8 cellular contexts compared by ENCODE assay signal in genomic region chr1:230105754-230106625, GRCh38. TPM values are rescaled to one million over a fixed set of nuclear protein-coding genes. Genes with fewer than 3 reads are reported as not detected.
DNase-seq lines count a peak whose midpoint lies in the region; ATAC-seq lines count a peak whose summit lies in the region.

No MANE protein-coding gene starts in this region.

- peaks cover 2% of the 10 kb centered on the region for H3K36me3 Mint-ChIP-seq in activated T-helper 1 cell treated with anti-CD3 and anti-CD28 coated beads, Interleukin-12 subunit alpha, Interleukin-12 subunit beta, Interleukin-2, Interleukin-4 antibody, amounts not matched to agents 30 ng/mL and 10 ng/mL and 1 ng/mL, durations not matched to agents 14 hours and 24 hours and 36 hours (ENCODE audit: low read depth)

- peaks cover 1% of the 10 kb centered on the region for H3K27me3 Mint-ChIP-seq in activated T-helper 1 cell treated with anti-CD3 and anti-CD28 coated beads, Interleukin-12 subunit alpha, Interleukin-12 subunit beta, Interleukin-2, Interleukin-4 antibody, amounts not matched to agents 30 ng/mL and 10 ng/mL and 1 ng/mL, durations not matched to agents 14 hours and 24 hours and 36 hours (ENCODE audit: insufficient read depth)

- peak; percentile 30 for ATAC-seq in GM18867 (IDR thresholded peaks at IDR 0.05; ENCODE audit: unreplicated experiment)
- ATAC-seq in HG03432 (IDR thresholded peaks at IDR 0.05; ENCODE audit: unreplicated experiment): peak; percentile 28
- ATAC-seq in HG03139 (IDR thresholded peaks at IDR 0.05; ENCODE audit: unreplicated experiment): no peak

- H3K4me3 Mint-ChIP-seq in activated T-helper 1 cell treated with anti-CD3 and anti-CD28 coated beads, Interleukin-12 subunit alpha, Interleukin-12 subunit beta, Interleukin-2, Interleukin-4 antibody, amounts not matched to agents 30 ng/mL and 10 ng/mL and 1 ng/mL, durations not matched to agents 14 hours and 24 hours and 36 hours: peak overlapping the region; percentile 66

- H3K9me3 Mint-ChIP-seq in activated T-helper 1 cell treated with anti-CD3 and anti-CD28 coated beads, Interleukin-12 subunit alpha, Interleukin-12 subunit beta, Interleukin-2, Interleukin-4 antibody, amounts not matched to agents 30 ng/mL and 10 ng/mL and 1 ng/mL, durations not matched to agents 14 hours and 24 hours and 36 hours: no peaks in the 10 kb centered on the region

- peaks cover 98% of the 10 kb centered on the region for H3K4me1 Mint-ChIP-seq in activated T-helper 1 cell treated with anti-CD3 and anti-CD28 coated beads, Interleukin-12 subunit alpha, Interleukin-12 subunit beta, Interleukin-2, Interleukin-4 antibody, amounts not matched to agents 30 ng/mL and 10 ng/mL and 1 ng/mL, durations not matched to agents 14 hours and 24 hours and 36 hours (ENCODE audit: low read depth)

- DNase-seq in activated T-helper 1 cell treated with anti-CD3 and anti-CD28 coated beads, Interleukin-12 subunit alpha, Interleukin-12 subunit beta, Interleukin-2, Interleukin-4 antibody, amounts not matched to agents 30 ng/mL and 10 ng/mL and 1 ng/mL, durations not matched to agents 14 hours and 24 hours and 36 hours (ENCODE audit: low spot score): no peak
- peak; percentile 71 for DNase-seq in kidney glomerular epithelial cell (lab: John Stamatoyannopoulos, UW)
- no peak for DNase-seq in SW480 (ENCODE audit: low spot score)
- no peak for DNase-seq in NCI-H1694 treated with DMSO at 0.1 percent for 48 hours (lab: John Stamatoyannopoulos, UW)
- no peak for DNase-seq in Ammon's horn (ENCODE audit: low spot score)

- intact Hi-C loops in activated T-helper 1 cell treated with anti-CD3 and anti-CD28 coated beads, Interleukin-12 subunit alpha, Interleukin-12 subunit beta, Interleukin-2, Interleukin-4 antibody, amounts not matched to agents 30 ng/mL and 10 ng/mL and 1 ng/mL, durations not matched to agents 14 hours and 24 hours and 36 hours (cut with micrococcal nuclease): loop anchor here (10.0 kb wide), 1 partner anchor 361 kb away; no protein-coding TSS in a partner anchor

- peak overlapping the region; percentile 91 for H3K27ac Mint-ChIP-seq in activated T-helper 1 cell treated with anti-CD3 and anti-CD28 coated beads, Interleukin-12 subunit alpha, Interleukin-12 subunit beta, Interleukin-2, Interleukin-4 antibody, amounts not matched to agents 30 ng/mL and 10 ng/mL and 1 ng/mL, durations not matched to agents 14 hours and 24 hours and 36 hours

RNA-seq across cellular contexts. Expression of gene GALNT2, which starts 39.0 kb away (rescaled TPM):
- 67.6 and 67.9 TPM in 2 replicates for total RNA-seq in activated T-helper 1 cell treated with anti-CD3 and anti-CD28 coated beads, Interleukin-12 subunit alpha, Interleukin-12 subunit beta, Interleukin-2, Interleukin-4 antibody, amounts not matched to agents 30 ng/mL and 10 ng/mL and 1 ng/mL, durations not matched to agents 14 hours and 24 hours and 36 hours
